Comparison of ENCODE assay signal across 1 cellular context in the genomic region with DNA sequence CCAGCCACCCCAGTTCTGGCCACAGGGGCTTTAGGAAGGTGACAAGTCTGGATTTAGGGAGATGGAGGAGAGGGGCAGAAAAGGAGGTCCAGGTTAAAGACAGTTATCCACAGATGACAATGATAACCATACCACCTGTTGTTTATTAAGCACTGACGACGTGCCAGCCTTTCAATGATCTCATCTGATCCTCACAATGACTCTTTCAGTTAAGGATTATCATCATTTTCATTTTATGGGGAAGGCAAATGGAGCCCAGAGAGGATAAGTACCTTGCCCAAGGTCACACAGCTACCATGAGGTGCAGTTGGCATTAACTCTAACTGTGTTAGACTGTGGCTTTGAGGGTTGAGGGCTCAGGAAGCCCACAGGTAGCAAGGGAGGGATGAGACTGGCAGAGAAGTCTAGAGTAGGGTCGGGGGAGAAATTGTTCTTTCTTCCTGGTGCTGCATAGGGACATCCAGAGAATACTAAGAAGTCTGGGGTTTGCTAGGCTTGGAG.
TF ChIP-seq lines count a peak whose summit lies in the region.

No MANE protein-coding gene starts in this region.

TF ChIP-seq in HCT116, 20 proteins besides CTCF, POLR2A, EP300 and RAD21 (continued from another document):
- TF ChIP-seq TCF7L2 (IDR thresholded peaks at IDR 0.05; ENCODE audit: borderline replicate concordance, extremely low read depth, insufficient read depth, insufficient read length) (no peak), EGR1 (IDR thresholded peaks at IDR 0.05; ENCODE audit: low read depth) (no peak), CBX3 (IDR thresholded peaks at IDR 0.05; ENCODE audit: low read depth) (no peak), POLR2AphosphoS5 (IDR thresholded peaks at IDR 0.05; ENCODE audit: low read depth, low read length) (no peak)
